Comparison of ENCODE assay signal across 1 cellular context in the genomic region with DNA sequence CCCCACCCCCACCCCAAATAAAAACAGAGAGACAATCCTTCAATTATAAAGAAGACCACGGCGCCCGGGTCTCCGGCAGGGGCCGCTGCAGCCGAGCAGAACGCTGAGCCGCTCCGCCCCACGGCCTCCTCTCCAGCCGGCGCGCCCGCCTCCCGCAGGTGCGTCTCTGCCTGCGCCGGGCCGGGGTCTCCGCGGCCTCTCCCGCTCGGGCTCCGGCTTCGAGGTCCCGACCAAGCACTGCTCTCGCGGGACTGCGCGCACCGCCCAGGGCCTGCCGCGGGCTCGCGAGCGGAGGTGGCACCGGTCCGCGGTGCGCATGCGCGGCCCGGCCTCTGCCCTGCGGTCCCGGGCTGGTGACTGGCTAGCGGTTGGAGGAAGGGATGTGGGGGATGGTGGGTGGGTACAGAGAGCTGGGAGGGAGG.
TF ChIP-seq lines count a peak whose summit lies in the region.

No MANE protein-coding gene starts in this region.

TF ChIP-seq in HepG2, 621 proteins besides CTCF, POLR2A, EP300 and RAD21 (continued from another document and continues in another):
- TF ChIP-seq, protein P1, sequence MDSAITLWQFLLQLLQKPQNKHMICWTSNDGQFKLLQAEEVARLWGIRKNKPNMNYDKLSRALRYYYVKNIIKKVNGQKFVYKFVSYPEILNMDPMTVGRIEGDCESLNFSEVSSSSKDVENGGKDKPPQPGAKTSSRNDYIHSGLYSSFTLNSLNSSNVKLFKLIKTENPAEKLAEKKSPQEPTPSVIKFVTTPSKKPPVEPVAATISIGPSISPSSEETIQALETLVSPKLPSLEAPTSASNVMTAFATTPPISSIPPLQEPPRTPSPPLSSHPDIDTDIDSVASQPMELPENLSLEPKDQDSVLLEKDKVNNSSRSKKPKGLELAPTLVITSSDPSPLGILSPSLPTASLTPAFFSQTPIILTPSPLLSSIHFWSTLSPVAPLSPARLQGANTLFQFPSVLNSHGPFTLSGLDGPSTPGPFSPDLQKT (CRISPR knock-in tag; IDR thresholded peaks at IDR 0.05; ENCODE audit: borderline replicate concordance): 0 out of 2 replicates have a peak, but pooled peaks have one; percentile 19
- TF ChIP-seq, protein P2, sequence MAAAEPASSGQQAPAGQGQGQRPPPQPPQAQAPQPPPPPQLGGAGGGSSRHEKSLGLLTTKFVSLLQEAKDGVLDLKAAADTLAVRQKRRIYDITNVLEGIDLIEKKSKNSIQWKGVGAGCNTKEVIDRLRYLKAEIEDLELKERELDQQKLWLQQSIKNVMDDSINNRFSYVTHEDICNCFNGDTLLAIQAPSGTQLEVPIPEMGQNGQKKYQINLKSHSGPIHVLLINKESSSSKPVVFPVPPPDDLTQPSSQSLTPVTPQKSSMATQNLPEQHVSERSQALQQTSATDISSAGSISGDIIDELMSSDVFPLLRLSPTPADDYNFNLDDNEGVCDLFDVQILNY (CRISPR knock-in tag; conservative IDR thresholded peaks at IDR 0.05): peak; percentile 76; the same call in 1 of the 2 replicates
- TF ChIP-seq HCFC1 (IDR thresholded peaks at IDR 0.05; ENCODE audit: low read depth, low read length) (peak; percentile 46; the same call in 1 of the 2 replicates), ZNF709 (CRISPR knock-in tag; IDR thresholded peaks at IDR 0.05) (peak; percentile 1; the same call in 1 of the 2 replicates), MTF1 (CRISPR knock-in tag; IDR thresholded peaks at IDR 0.05) (no peak; the same call in 1 of the 2 replicates), U2AF1 (optimal IDR thresholded peaks at IDR 0.05; ENCODE audit: low read depth, low read length) (peak; percentile 26), NCOR1 (IDR thresholded peaks at IDR 0.05; ENCODE audit: borderline replicate concordance, low read length) (no peak), ZNF574 (CRISPR knock-in tag; IDR thresholded peaks at IDR 0.05) (peak; percentile 83), KDM5A (IDR thresholded peaks at IDR 0.05; ENCODE audit: borderline replicate concordance, low read length) (no peak), ATF7-NPFF (CRISPR knock-in tag; IDR thresholded peaks at IDR 0.05; ENCODE audit: low read depth) (peak; percentile 81), ZBTB14 (CRISPR knock-in tag; IDR thresholded peaks at IDR 0.05) (peak; percentile 88), CCAR2 (optimal IDR thresholded peaks at IDR 0.05; ENCODE audit: low read depth, low read length) (peak; percentile 58), POLR2AphosphoS2 (IDR thresholded peaks at IDR 0.05; ENCODE audit: low read depth, low read length) (no peak), ARID3A (IDR thresholded peaks at IDR 0.05; ENCODE audit: low read depth, low read length) (0 out of 2 replicates have a peak, but pooled peaks have one; percentile 27), NFYB (CRISPR knock-in tag; IDR thresholded peaks at IDR 0.05) (peak; percentile 54; the same call in 1 of the 2 replicates), ZBTB7A (CRISPR knock-in tag; IDR thresholded peaks at IDR 0.05) (peak; percentile 94), ZC3H4 (CRISPR knock-in tag; IDR thresholded peaks at IDR 0.05; ENCODE audit: borderline replicate concordance) (no peak), SMAD1 (CRISPR knock-in tag; IDR thresholded peaks at IDR 0.05; ENCODE audit: borderline replicate concordance, low read depth) (peak; percentile 35; the same call in 1 of the 2 replicates), ZNF441 (CRISPR knock-in tag; IDR thresholded peaks at IDR 0.05; ENCODE audit: borderline replicate concordance) (0 out of 2 replicates have a peak, but pooled peaks have one; percentile 5), SPEN (CRISPR knock-in tag; IDR thresholded peaks at IDR 0.05; ENCODE audit: low read depth) (peak; percentile 87)
- TF ChIP-seq, protein P3, sequence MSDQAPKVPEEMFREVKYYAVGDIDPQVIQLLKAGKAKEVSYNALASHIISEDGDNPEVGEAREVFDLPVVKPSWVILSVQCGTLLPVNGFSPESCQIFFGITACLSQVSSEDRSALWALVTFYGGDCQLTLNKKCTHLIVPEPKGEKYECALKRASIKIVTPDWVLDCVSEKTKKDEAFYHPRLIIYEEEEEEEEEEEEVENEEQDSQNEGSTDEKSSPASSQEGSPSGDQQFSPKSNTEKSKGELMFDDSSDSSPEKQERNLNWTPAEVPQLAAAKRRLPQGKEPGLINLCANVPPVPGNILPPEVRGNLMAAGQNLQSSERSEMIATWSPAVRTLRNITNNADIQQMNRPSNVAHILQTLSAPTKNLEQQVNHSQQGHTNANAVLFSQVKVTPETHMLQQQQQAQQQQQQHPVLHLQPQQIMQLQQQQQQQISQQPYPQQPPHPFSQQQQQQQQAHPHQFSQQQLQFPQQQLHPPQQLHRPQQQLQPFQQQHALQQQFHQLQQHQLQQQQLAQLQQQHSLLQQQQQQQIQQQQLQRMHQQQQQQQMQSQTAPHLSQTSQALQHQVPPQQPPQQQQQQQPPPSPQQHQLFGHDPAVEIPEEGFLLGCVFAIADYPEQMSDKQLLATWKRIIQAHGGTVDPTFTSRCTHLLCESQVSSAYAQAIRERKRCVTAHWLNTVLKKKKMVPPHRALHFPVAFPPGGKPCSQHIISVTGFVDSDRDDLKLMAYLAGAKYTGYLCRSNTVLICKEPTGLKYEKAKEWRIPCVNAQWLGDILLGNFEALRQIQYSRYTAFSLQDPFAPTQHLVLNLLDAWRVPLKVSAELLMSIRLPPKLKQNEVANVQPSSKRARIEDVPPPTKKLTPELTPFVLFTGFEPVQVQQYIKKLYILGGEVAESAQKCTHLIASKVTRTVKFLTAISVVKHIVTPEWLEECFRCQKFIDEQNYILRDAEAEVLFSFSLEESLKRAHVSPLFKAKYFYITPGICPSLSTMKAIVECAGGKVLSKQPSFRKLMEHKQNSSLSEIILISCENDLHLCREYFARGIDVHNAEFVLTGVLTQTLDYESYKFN (CRISPR knock-in tag; conservative IDR thresholded peaks at IDR 0.05): peak; percentile 8; the same call in 1 of the 2 replicates
- TF ChIP-seq, protein P4, sequence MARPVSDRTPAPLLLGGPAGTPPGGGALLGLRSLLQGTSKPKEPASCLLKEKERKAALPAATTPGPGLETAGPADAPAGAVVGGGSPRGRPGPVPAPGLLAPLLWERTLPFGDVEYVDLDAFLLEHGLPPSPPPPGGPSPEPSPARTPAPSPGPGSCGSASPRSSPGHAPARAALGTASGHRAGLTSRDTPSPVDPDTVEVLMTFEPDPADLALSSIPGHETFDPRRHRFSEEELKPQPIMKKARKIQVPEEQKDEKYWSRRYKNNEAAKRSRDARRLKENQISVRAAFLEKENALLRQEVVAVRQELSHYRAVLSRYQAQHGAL (CRISPR knock-in tag; IDR thresholded peaks at IDR 0.05; ENCODE audit: not compliant biosample characterization): no peak
- TF ChIP-seq, protein P5, sequence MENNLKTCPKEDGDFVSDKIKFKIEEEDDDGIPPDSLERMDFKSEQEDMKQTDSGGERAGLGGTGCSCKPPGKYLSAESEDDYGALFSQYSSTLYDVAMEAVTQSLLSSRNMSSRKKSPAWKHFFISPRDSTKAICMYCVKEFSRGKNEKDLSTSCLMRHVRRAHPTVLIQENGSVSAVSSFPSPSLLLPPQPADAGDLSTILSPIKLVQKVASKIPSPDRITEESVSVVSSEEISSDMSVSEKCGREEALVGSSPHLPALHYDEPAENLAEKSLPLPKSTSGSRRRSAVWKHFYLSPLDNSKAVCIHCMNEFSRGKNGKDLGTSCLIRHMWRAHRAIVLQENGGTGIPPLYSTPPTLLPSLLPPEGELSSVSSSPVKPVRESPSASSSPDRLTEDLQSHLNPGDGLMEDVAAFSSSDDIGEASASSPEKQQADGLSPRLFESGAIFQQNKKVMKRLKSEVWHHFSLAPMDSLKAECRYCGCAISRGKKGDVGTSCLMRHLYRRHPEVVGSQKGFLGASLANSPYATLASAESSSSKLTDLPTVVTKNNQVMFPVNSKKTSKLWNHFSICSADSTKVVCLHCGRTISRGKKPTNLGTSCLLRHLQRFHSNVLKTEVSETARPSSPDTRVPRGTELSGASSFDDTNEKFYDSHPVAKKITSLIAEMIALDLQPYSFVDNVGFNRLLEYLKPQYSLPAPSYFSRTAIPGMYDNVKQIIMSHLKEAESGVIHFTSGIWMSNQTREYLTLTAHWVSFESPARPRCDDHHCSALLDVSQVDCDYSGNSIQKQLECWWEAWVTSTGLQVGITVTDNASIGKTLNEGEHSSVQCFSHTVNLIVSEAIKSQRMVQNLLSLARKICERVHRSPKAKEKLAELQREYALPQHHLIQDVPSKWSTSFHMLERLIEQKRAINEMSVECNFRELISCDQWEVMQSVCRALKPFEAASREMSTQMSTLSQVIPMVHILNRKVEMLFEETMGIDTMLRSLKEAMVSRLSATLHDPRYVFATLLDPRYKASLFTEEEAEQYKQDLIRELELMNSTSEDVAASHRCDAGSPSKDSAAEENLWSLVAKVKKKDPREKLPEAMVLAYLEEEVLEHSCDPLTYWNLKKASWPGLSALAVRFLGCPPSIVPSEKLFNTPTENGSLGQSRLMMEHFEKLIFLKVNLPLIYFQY (CRISPR knock-in tag; IDR thresholded peaks at IDR 0.05; ENCODE audit: borderline replicate concordance): peak; percentile 16; the same call in 1 of the 2 replicates
- TF ChIP-seq, protein P6, sequence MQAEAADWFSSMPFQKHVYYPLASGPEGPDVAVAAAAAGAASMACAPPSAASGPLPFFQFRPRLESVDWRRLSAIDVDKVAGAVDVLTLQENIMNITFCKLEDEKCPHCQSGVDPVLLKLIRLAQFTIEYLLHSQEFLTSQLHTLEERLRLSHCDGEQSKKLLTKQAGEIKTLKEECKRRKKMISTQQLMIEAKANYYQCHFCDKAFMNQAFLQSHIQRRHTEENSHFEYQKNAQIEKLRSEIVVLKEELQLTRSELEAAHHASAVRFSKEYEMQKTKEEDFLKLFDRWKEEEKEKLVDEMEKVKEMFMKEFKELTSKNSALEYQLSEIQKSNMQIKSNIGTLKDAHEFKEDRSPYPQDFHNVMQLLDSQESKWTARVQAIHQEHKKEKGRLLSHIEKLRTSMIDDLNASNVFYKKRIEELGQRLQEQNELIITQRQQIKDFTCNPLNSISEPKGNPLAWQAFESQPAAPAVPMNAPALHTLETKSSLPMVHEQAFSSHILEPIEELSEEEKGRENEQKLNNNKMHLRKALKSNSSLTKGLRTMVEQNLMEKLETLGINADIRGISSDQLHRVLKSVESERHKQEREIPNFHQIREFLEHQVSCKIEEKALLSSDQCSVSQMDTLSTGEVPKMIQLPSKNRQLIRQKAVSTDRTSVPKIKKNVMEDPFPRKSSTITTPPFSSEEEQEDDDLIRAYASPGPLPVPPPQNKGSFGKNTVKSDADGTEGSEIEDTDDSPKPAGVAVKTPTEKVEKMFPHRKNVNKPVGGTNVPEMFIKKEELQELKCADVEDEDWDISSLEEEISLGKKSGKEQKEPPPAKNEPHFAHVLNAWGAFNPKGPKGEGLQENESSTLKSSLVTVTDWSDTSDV (CRISPR knock-in tag; IDR thresholded peaks at IDR 0.05): 0 out of 2 replicates have a peak, but pooled peaks have one; percentile 15
- TF ChIP-seq, protein P7, sequence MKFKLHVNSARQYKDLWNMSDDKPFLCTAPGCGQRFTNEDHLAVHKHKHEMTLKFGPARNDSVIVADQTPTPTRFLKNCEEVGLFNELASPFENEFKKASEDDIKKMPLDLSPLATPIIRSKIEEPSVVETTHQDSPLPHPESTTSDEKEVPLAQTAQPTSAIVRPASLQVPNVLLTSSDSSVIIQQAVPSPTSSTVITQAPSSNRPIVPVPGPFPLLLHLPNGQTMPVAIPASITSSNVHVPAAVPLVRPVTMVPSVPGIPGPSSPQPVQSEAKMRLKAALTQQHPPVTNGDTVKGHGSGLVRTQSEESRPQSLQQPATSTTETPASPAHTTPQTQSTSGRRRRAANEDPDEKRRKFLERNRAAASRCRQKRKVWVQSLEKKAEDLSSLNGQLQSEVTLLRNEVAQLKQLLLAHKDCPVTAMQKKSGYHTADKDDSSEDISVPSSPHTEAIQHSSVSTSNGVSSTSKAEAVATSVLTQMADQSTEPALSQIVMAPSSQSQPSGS (CRISPR knock-in tag; IDR thresholded peaks at IDR 0.05): no peak
- TF ChIP-seq, protein P8, sequence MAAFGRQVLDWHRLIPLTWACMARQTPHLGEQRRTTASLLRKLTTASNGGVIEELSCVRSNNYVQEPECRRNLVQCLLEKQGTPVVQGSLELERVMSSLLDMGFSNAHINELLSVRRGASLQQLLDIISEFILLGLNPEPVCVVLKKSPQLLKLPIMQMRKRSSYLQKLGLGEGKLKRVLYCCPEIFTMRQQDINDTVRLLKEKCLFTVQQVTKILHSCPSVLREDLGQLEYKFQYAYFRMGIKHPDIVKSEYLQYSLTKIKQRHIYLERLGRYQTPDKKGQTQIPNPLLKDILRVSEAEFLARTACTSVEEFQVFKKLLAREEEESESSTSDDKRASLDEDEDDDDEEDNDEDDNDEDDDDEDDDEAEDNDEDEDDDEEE (CRISPR knock-in tag; IDR thresholded peaks at IDR 0.05): no peak
